Comparison of ENCODE assay signal across 19 cellular contexts in genomic region chr3:13318626-13319470, GRCh38.
DNase-seq lines count a peak whose midpoint lies in the region; ATAC-seq, FAIRE-seq and TF ChIP-seq lines count a peak whose summit lies in the region.
"Had no signal": no experiment of that assay in that cellular context is flagged by ENCODE, and none has a peak within 500 bp of the region (broad histone marks: within the 10 kb centered on the region; RNA-seq: fewer than 3 reads in every experiment).

No MANE protein-coding gene starts in this region.

- in situ Hi-C loops in K562 (cut with MboI), result no loop called here

- H3K9me3 Mint-ChIP-seq in CD8-positive, alpha-beta T cell, result no peaks in the 10 kb centered on the region
- no peaks in the 10 kb centered on the region for H3K9me3 Mint-ChIP-seq in GM23338

- H3K4me1 ChIP-seq in CD8-positive, alpha-beta T cell (ENCODE audit: insufficient read depth, low read length), result no peaks in the 10 kb centered on the region
- H3K4me1 ChIP-seq in GM23338 (ENCODE audit: insufficient read depth), result no peaks in the 10 kb centered on the region
- peaks cover 0 to 2% of the 10 kb centered on the region in 2 experiments; a peak in 1 of 5 replicates for H3K4me1 ChIP-seq in K562 (replicated peaks in 1 of 2; ENCODE audit: control insufficient read depth in 2 of 2, insufficient read depth in 2 of 2, low read length in 2 of 2)
- H3K4me1 ChIP-seq in foreskin keratinocyte, result no peaks in the 10 kb centered on the region
- H3K4me1 ChIP-seq in pancreas, result no peaks in the 10 kb centered on the region
- H3K4me1 ChIP-seq: SJCRH30 had no signal

- TF ChIP-seq RAD21 in K562 (CRISPR knock-in tag; conservative IDR thresholded peaks at IDR 0.05 in 1 of 2, IDR thresholded peaks at IDR 0.05 in 1 of 2), result no peak

- no peaks in the 10 kb centered on the region for H3K27me3 Mint-ChIP-seq in CD8-positive, alpha-beta T cell (ENCODE audit: low read depth)
- H3K27me3 Mint-ChIP-seq in GM23338 (ENCODE audit: insufficient read depth, low read depth, poor library complexity), result peaks cover 23% of the 10 kb centered on the region

- H3K9me3 ChIP-seq in CD8-positive, alpha-beta T cell (ENCODE audit: low read length), result no peaks in the 10 kb centered on the region
- H3K9me3 ChIP-seq in K562 (replicated peaks; ENCODE audit: control insufficient read depth, insufficient read depth, low read depth, low read length), result no peaks in the 10 kb centered on the region
- H3K9me3 ChIP-seq in pancreas, result no peaks in the 10 kb centered on the region
- H3K9me3 ChIP-seq: SJCRH30 had no signal

- H3K9me2 ChIP-seq in GM23338 (ENCODE audit: insufficient read depth), result no peaks in the 10 kb centered on the region

- H3K36me3 ChIP-seq in CD8-positive, alpha-beta T cell (ENCODE audit: insufficient read depth, low read length), result peaks cover 80% of the 10 kb centered on the region
- H3K36me3 ChIP-seq in GM23338 (ENCODE audit: insufficient read depth) (no peaks in the 10 kb centered on the region; the same call in 1 of the 2 replicates), K562 (ENCODE audit: control insufficient read depth, insufficient read depth, low read length) (peaks cover 95% of the 10 kb centered on the region; the same call in 2 of the 3 replicates), pancreas (peaks cover 0 to 57% (median 9%) of the 10 kb centered on the region in 3 donors)
- H3K36me3 ChIP-seq: SJCRH30 had no signal

- POLR2A ChIA-PET in CD8-positive, alpha-beta T cell (lab: Charles Lee), result interaction anchor here (1.2 kb wide), 1 partner anchor 13 kb away, joined by 3 read pairs; no protein-coding TSS in a partner anchor
- POLR2A ChIA-PET in K562 (lab: Yijun Ruan, JAX), result interaction anchor here (0.6 to 1.6 kb wide), 7 partner anchors 8 to 418 kb away, joined by 3 to 8 read pairs (median 3); no protein-coding TSS in a partner anchor

- FAIRE-seq in K562 (lab: Jason Lieb, UNC) (no peak), pancreas (lab: Jason Lieb, UNC) (no peak)
- FAIRE-seq: GM19239, HTR-8/SVneo had no signal

- H4K20me1 ChIP-seq in GM23338 (replicated peaks; ENCODE audit: insufficient read depth) (no peaks in the 10 kb centered on the region), K562 (replicated peaks; ENCODE audit: control insufficient read depth, insufficient read depth, low read length) (0 out of 2 replicates have a peak, but pooled peaks cover 8% of the 10 kb centered on the region)

- H3K9ac ChIP-seq in K562 (ENCODE audit: insufficient read depth in 1 of 2, low read depth in 2 of 2, low read length in 2 of 2), result peak overlapping the region in 1 of 2 experiments; percentile 36; a peak in 1 of 4 replicates

- H3F3A ChIP-seq in GM23338 (replicated peaks; ENCODE audit: low read depth), result no peaks in the 10 kb centered on the region

- peaks cover 93% of the 10 kb centered on the region for H3K36me3 Mint-ChIP-seq in CD8-positive, alpha-beta T cell
- H3K36me3 Mint-ChIP-seq in GM23338 (ENCODE audit: low read depth), result peaks cover 79% of the 10 kb centered on the region

- CTCF ChIA-PET in CD8-positive, alpha-beta T cell (lab: Charles Lee), result interaction anchor here (1.3 to 2.5 kb wide), 3 partner anchors 12 to 134 kb away, joined by 3 to 6 read pairs (median 3); no protein-coding TSS in a partner anchor
- CTCF ChIA-PET in K562 (lab: Yijun Ruan, JAX; ENCODE audit: low intra/inter-chr PET ratio), result no interaction called here

- intact Hi-C loops in CD8-positive, alpha-beta T cell (cut with DNase I, micrococcal nuclease), result no loop called here
- intact Hi-C loops in K562 (cut with micrococcal nuclease) (no loop called here), pancreas (cut with DNase I) (no loop called here)

- no peak overlapping the region for H3K4me3 ChIP-seq in CD8-positive, alpha-beta T cell (ENCODE audit: low read depth, low read length)
- H3K4me3 ChIP-seq in GM23338 (no peak overlapping the region), K562 (no peak overlapping the region), pancreas (no peak overlapping the region)
- H3K4me3 ChIP-seq: PC-9, SJCRH30 had no signal

- no peak overlapping the region for H3K4me3 Mint-ChIP-seq in CD8-positive, alpha-beta T cell
- H3K4me3 Mint-ChIP-seq in GM23338, result no peak overlapping the region

- H3K27me3 ChIP-seq in CD8-positive, alpha-beta T cell (ENCODE audit: insufficient read depth, low read length), result no peaks in the 10 kb centered on the region
- no peaks in the 10 kb centered on the region for H3K27me3 ChIP-seq in GM23338 (ENCODE audit: insufficient read depth)
- no peaks in the 10 kb centered on the region for H3K27me3 ChIP-seq in K562 (ENCODE audit: control insufficient read depth in 2 of 2, insufficient read depth in 2 of 2, low read length in 2 of 2)
- H3K27me3 ChIP-seq in foreskin keratinocyte, result peaks cover 20% of the 10 kb centered on the region
- H3K27me3 ChIP-seq in pancreas, result no peaks in the 10 kb centered on the region

- BruUV-seq in K562 (replicated peaks; lab: Mats Ljungman, UMichigan), result no TSS peak

- WGBS in K562 (ENCODE audit: insufficient coverage, low coverage, missing lambda C conversion rate), result 92% methylated on average over 14 of the region's 14 CpGs
- 91 to 95% methylated on average over 14 of the region's 14 CpGs for WGBS in pancreas, 2 donors

- no peak overlapping the region for H3K27ac ChIP-seq in CD8-positive, alpha-beta T cell (ENCODE audit: low read depth, low read length)
- H3K27ac ChIP-seq in GM23338 (ENCODE audit: low read depth), result no peak overlapping the region
- no peak overlapping the region for H3K27ac ChIP-seq in K562 (ENCODE audit: extremely low read depth, low read depth, low read length)
- H3K27ac ChIP-seq in foreskin keratinocyte, result no peak overlapping the region
- no peak overlapping the region for H3K27ac ChIP-seq in pancreas
- H3K27ac ChIP-seq: C4-2B, HL-60, PC-9, SJCRH30 had no signal

- no peaks in the 10 kb centered on the region for H3K79me2 ChIP-seq in GM23338 (replicated peaks; ENCODE audit: insufficient read depth)
- H3K79me2 ChIP-seq in K562 (ENCODE audit: control insufficient read depth, insufficient read depth, low read length), result no peaks in the 10 kb centered on the region

- ATAC-seq in CD8-positive, alpha-beta T cell, result no peak
- ATAC-seq in GM23338 (no peak), K562 (no peak), foreskin keratinocyte (peak; percentile 52), pancreas (no peak), omental fat pad (ENCODE audit: low FRiP score) (no peak)
- ATAC-seq: HCT116 had no signal

- H3K27ac Mint-ChIP-seq in CD8-positive, alpha-beta T cell, result peak overlapping the region; percentile 79
- H3K27ac Mint-ChIP-seq in GM23338, result peak overlapping the region; percentile 34; the same call in 1 of the 2 replicates

- TF ChIP-seq CTCF in CD8-positive, alpha-beta T cell (IDR thresholded peaks at IDR 0.05), result no peak
- TF ChIP-seq CTCF in GM23338 (conservative IDR thresholded peaks at IDR 0.05; ENCODE audit: low read depth in 2 of 2) (no peak), K562 (IDR thresholded peaks at IDR 0.05 in 2 of 3, conservative IDR thresholded peaks at IDR 0.05 in 1 of 3; ENCODE audit: insufficient read depth in 2 of 3, low read depth in 1 of 3, low read length in 3 of 3) (no peak), foreskin keratinocyte (conservative IDR thresholded peaks at IDR 0.05) (no peak), pancreas (IDR thresholded peaks at IDR 0.05) (no peak), omental fat pad (IDR thresholded peaks at IDR 0.05) (no peak)

- H2AFZ ChIP-seq in GM23338, result no peak overlapping the region
- H2AFZ ChIP-seq in K562 (ENCODE audit: low read depth, low read length), result no peak overlapping the region
- H2AFZ ChIP-seq: PC-9 had no signal

- TF ChIP-seq POLR2A in K562 (conservative IDR thresholded peaks at IDR 0.05), result no peak

- H3K9me1 ChIP-seq in K562 (ENCODE audit: control insufficient read depth, insufficient read depth, low read length), result no peaks in the 10 kb centered on the region

- no peaks in the 10 kb centered on the region for H3K4me1 Mint-ChIP-seq in CD8-positive, alpha-beta T cell (ENCODE audit: low read depth)
- H3K4me1 Mint-ChIP-seq in GM23338, result no peaks in the 10 kb centered on the region

- TF ChIP-seq EP300 in K562 (IDR thresholded peaks at IDR 0.05; ENCODE audit: low read length), result no peak

- H3K4me2 ChIP-seq in GM23338 (no peak overlapping the region), K562 (ENCODE audit: insufficient read depth, low read length) (no peak overlapping the region)
- H3K4me2 ChIP-seq: PC-9 had no signal

- DNase-seq in CD8-positive, alpha-beta T cell, result no peak
- DNase-seq in GM23338 (ENCODE audit: low spot score), result no peak
- no peak for DNase-seq in K562 (ENCODE audit: extremely low read depth in 1 of 4, low spot score in 3 of 4)
- peak; percentile 32 to 49 for DNase-seq in foreskin keratinocyte
- no peak for DNase-seq in pancreas
- no peak for DNase-seq in HUDEP-2 (lab: John Stamatoyannopoulos, UW; ENCODE audit: unreplicated experiment in 76 of 76)
- no peak for DNase-seq in omental fat pad (ENCODE audit: low spot score)
- DNase-seq: EL, KBM-7, NCI-H1048, NCI-H1436 treated with DMSO at 0.1 percent for 48 hours, NCI-H510A treated with DMSO at 0.1 percent for 48 hours, PC-9, SJCRH30 had no signal

TF ChIP-seq in GM23338, 12 proteins besides CTCF, POLR2A, EP300 and RAD21 (continues in another document):
- TF ChIP-seq JUNB (IDR thresholded peaks at IDR 0.05; ENCODE audit: unreplicated experiment) (no peak), EZH2 (IDR thresholded peaks at IDR 0.05; ENCODE audit: low read depth, unreplicated experiment) (no peak), ZNF114 (CRISPR knock-in tag; IDR thresholded peaks at IDR 0.05) (no peak), ETS1 (IDR thresholded peaks at IDR 0.05) (no peak)

TF ChIP-seq in K562, 482 proteins besides CTCF, POLR2A, EP300 and RAD21:
- TF ChIP-seq SMAD1 (IDR thresholded peaks at IDR 0.05; ENCODE audit: low read depth, low read length, partially characterized antibody) (no peak), POLR2G (IDR thresholded peaks at IDR 0.05; ENCODE audit: low read depth, low read length) (0 out of 2 replicates have a peak, but pooled peaks have one; percentile 36), RBM22 (IDR thresholded peaks at IDR 0.05; ENCODE audit: low read depth, low read length, poor library complexity, severe bottlenecking) (peak; percentile 73)

Comparison
In these comparisons a context has a peak if more than half of its experiments do, and no peak if none do; other contexts are left out.
1. DNase-seq: peak in foreskin keratinocyte (2 of 2); none in CD8-positive, alpha-beta T cell (0 of 7), GM23338 (single experiment), K562 (0 of 4), pancreas (0 of 6), HUDEP-2 (0 of 76) and omental fat pad (single experiment).